ENCODE assay signal across 1 cellular context in the genomic region with DNA sequence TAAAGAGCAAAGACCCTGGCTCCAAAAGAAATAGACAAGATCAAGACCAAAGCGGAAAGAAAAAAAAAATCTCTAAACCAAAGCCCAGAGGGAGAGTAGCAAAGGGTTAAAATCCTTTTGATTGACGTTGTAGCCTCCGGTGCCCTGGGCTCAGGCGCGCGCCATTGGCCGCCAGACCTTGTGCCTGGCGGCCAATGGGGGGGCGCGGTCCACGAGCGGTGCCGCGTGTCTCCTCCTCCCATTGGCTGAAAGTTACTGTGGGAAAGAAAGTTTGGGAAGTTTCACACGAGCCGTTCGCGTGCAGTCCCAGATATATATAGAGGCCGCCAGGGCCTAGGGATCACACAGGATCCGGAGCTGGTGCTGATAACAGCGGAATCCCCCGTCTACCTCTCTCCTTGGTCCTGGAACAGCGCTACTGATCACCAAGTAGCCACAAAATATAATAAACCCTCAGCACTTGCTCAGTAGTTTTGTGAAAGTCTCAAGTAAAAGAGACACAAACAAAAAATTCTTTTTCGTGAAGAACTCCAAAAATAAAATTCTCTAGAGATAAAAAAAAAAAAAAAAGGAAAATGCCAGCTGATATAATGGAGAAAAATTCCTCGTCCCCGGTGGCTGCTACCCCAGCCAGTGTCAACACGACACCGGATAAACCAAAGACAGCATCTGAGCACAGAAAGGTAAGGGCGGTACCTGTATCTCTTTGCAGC.
TF ChIP-seq lines count a peak whose summit lies in the region.

A gene with protein sequence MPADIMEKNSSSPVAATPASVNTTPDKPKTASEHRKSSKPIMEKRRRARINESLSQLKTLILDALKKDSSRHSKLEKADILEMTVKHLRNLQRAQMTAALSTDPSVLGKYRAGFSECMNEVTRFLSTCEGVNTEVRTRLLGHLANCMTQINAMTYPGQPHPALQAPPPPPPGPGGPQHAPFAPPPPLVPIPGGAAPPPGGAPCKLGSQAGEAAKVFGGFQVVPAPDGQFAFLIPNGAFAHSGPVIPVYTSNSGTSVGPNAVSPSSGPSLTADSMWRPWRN (plus strand): TSS at position 343 of the 713 bp plus-strand sequence. CDS start 233 bp downstream, at position 576.

TF ChIP-seq in HepG2, 621 proteins besides CTCF, POLR2A, EP300 and RAD21 (continued from another document and continues in another):
- TF ChIP-seq, protein P1, sequence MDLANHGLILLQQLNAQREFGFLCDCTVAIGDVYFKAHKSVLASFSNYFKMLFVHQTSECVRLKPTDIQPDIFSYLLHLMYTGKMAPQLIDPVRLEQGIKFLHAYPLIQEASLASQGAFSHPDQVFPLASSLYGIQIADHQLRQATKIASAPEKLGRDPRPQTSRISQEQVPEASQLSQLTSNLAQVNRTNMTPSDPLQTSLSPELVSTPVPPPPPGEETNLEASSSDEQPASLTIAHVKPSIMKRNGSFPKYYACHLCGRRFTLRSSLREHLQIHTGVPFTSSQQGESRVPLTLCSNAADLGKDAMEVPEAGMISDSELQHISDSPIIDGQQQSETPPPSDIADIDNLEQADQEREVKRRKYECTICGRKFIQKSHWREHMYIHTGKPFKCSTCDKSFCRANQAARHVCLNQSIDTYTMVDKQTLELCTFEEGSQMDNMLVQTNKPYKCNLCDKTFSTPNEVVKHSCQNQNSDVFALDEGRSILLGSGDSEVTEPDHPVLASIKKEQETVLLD (CRISPR knock-in tag; IDR thresholded peaks at IDR 0.05; ENCODE audit: low read depth): 0 out of 2 replicates have a peak, but pooled peaks have one; percentile 54
- TF ChIP-seq, protein P2, sequence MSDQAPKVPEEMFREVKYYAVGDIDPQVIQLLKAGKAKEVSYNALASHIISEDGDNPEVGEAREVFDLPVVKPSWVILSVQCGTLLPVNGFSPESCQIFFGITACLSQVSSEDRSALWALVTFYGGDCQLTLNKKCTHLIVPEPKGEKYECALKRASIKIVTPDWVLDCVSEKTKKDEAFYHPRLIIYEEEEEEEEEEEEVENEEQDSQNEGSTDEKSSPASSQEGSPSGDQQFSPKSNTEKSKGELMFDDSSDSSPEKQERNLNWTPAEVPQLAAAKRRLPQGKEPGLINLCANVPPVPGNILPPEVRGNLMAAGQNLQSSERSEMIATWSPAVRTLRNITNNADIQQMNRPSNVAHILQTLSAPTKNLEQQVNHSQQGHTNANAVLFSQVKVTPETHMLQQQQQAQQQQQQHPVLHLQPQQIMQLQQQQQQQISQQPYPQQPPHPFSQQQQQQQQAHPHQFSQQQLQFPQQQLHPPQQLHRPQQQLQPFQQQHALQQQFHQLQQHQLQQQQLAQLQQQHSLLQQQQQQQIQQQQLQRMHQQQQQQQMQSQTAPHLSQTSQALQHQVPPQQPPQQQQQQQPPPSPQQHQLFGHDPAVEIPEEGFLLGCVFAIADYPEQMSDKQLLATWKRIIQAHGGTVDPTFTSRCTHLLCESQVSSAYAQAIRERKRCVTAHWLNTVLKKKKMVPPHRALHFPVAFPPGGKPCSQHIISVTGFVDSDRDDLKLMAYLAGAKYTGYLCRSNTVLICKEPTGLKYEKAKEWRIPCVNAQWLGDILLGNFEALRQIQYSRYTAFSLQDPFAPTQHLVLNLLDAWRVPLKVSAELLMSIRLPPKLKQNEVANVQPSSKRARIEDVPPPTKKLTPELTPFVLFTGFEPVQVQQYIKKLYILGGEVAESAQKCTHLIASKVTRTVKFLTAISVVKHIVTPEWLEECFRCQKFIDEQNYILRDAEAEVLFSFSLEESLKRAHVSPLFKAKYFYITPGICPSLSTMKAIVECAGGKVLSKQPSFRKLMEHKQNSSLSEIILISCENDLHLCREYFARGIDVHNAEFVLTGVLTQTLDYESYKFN (CRISPR knock-in tag; conservative IDR thresholded peaks at IDR 0.05): peak; percentile 46; the same call in 1 of the 2 replicates
- TF ChIP-seq GATAD1 (CRISPR knock-in tag; IDR thresholded peaks at IDR 0.05): peak; percentile 64
- TF ChIP-seq ZNF552 (CRISPR knock-in tag; IDR thresholded peaks at IDR 0.05; ENCODE audit: borderline replicate concordance): 0 out of 2 replicates have a peak, but pooled peaks have one; percentile 22
- TF ChIP-seq, protein P3, sequence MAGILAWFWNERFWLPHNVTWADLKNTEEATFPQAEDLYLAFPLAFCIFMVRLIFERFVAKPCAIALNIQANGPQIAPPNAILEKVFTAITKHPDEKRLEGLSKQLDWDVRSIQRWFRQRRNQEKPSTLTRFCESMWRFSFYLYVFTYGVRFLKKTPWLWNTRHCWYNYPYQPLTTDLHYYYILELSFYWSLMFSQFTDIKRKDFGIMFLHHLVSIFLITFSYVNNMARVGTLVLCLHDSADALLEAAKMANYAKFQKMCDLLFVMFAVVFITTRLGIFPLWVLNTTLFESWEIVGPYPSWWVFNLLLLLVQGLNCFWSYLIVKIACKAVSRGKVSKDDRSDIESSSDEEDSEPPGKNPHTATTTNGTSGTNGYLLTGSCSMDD (CRISPR knock-in tag; IDR thresholded peaks at IDR 0.05): no peak
- TF ChIP-seq KDM5B (CRISPR knock-in tag; IDR thresholded peaks at IDR 0.05; ENCODE audit: borderline replicate concordance): peak; percentile 63; the same call in 1 of the 2 replicates
- TF ChIP-seq ZNF616 (CRISPR knock-in tag; IDR thresholded peaks at IDR 0.05; ENCODE audit: low read depth): no peak
- TF ChIP-seq, protein P4, sequence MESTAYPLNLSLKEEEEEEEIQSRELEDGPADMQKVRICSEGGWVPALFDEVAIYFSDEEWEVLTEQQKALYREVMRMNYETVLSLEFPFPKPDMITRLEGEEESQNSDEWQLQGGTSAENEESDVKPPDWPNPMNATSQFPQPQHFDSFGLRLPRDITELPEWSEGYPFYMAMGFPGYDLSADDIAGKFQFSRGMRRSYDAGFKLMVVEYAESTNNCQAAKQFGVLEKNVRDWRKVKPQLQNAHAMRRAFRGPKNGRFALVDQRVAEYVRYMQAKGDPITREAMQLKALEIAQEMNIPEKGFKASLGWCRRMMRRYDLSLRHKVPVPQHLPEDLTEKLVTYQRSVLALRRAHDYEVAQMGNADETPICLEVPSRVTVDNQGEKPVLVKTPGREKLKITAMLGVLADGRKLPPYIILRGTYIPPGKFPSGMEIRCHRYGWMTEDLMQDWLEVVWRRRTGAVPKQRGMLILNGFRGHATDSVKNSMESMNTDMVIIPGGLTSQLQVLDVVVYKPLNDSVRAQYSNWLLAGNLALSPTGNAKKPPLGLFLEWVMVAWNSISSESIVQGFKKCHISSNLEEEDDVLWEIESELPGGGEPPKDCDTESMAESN (CRISPR knock-in tag; conservative IDR thresholded peaks at IDR 0.05): 0 out of 2 replicates have a peak, but pooled peaks have one; percentile 58
- TF ChIP-seq RBFOX2 (IDR thresholded peaks at IDR 0.05; ENCODE audit: low read depth, low read length): peak; percentile 73; the same call in 1 of the 2 replicates
- peak; percentile 61 for TF ChIP-seq ZNF781 (CRISPR knock-in tag; IDR thresholded peaks at IDR 0.05; ENCODE audit: borderline replicate concordance, not compliant biosample characterization)
- TF ChIP-seq, protein P5, sequence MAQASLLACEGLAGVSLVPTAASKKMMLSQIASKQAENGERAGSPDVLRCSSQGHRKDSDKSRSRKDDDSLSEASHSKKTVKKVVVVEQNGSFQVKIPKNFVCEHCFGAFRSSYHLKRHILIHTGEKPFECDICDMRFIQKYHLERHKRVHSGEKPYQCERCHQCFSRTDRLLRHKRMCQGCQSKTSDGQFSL (CRISPR knock-in tag; IDR thresholded peaks at IDR 0.05): peak; percentile 47; the same call in 1 of the 2 replicates
- TF ChIP-seq DR1 (CRISPR knock-in tag; IDR thresholded peaks at IDR 0.05): peak; percentile 81; the same call in 1 of the 2 replicates
- peak; percentile 87 for TF ChIP-seq HIVEP1 (CRISPR knock-in tag; IDR thresholded peaks at IDR 0.05)
- peak; percentile 80 for TF ChIP-seq RFX5 (IDR thresholded peaks at IDR 0.05; ENCODE audit: low read depth, low read length)
- TF ChIP-seq, protein P6, sequence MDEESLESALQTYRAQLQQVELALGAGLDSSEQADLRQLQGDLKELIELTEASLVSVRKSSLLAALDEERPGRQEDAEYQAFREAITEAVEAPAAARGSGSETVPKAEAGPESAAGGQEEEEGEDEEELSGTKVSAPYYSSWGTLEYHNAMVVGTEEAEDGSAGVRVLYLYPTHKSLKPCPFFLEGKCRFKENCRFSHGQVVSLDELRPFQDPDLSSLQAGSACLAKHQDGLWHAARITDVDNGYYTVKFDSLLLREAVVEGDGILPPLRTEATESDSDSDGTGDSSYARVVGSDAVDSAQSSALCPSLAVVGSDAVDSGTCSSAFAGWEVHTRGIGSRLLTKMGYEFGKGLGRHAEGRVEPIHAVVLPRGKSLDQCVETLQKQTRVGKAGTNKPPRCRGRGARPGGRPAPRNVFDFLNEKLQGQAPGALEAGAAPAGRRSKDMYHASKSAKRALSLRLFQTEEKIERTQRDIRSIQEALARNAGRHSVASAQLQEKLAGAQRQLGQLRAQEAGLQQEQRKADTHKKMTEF (CRISPR knock-in tag; IDR thresholded peaks at IDR 0.05): peak; percentile 84
- TF ChIP-seq ZSCAN12 (CRISPR knock-in tag; IDR thresholded peaks at IDR 0.05): peak; percentile 78; the same call in 1 of the 2 replicates
- TF ChIP-seq SNAPC2 (CRISPR knock-in tag; IDR thresholded peaks at IDR 0.05): 0 out of 2 replicates have a peak, but pooled peaks have one; percentile 51
- TF ChIP-seq, protein P7, sequence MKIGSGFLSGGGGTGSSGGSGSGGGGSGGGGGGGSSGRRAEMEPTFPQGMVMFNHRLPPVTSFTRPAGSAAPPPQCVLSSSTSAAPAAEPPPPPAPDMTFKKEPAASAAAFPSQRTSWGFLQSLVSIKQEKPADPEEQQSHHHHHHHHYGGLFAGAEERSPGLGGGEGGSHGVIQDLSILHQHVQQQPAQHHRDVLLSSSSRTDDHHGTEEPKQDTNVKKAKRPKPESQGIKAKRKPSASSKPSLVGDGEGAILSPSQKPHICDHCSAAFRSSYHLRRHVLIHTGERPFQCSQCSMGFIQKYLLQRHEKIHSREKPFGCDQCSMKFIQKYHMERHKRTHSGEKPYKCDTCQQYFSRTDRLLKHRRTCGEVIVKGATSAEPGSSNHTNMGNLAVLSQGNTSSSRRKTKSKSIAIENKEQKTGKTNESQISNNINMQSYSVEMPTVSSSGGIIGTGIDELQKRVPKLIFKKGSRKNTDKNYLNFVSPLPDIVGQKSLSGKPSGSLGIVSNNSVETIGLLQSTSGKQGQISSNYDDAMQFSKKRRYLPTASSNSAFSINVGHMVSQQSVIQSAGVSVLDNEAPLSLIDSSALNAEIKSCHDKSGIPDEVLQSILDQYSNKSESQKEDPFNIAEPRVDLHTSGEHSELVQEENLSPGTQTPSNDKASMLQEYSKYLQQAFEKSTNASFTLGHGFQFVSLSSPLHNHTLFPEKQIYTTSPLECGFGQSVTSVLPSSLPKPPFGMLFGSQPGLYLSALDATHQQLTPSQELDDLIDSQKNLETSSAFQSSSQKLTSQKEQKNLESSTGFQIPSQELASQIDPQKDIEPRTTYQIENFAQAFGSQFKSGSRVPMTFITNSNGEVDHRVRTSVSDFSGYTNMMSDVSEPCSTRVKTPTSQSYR (CRISPR knock-in tag; IDR thresholded peaks at IDR 0.05; ENCODE audit: borderline replicate concordance): peak; percentile 30; the same call in 1 of the 2 replicates
- 0 out of 2 replicates have a peak, but pooled peaks have one; percentile 45 for TF ChIP-seq MYNN (CRISPR knock-in tag; IDR thresholded peaks at IDR 0.05; ENCODE audit: low read depth)
- TF ChIP-seq BHLHE40 (IDR thresholded peaks at IDR 0.05; ENCODE audit: low read length): peak; percentile 90
- peak; percentile 1 for TF ChIP-seq ASH2L (IDR thresholded peaks at IDR 0.05; ENCODE audit: insufficient read length, low read depth, low read length)
- TF ChIP-seq, protein P8, sequence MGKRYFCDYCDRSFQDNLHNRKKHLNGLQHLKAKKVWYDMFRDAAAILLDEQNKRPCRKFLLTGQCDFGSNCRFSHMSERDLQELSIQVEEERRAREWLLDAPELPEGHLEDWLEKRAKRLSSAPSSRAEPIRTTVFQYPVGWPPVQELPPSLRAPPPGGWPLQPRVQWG (CRISPR knock-in tag; IDR thresholded peaks at IDR 0.05; ENCODE audit: borderline replicate concordance, low read depth): no peak
- TF ChIP-seq, protein P9, sequence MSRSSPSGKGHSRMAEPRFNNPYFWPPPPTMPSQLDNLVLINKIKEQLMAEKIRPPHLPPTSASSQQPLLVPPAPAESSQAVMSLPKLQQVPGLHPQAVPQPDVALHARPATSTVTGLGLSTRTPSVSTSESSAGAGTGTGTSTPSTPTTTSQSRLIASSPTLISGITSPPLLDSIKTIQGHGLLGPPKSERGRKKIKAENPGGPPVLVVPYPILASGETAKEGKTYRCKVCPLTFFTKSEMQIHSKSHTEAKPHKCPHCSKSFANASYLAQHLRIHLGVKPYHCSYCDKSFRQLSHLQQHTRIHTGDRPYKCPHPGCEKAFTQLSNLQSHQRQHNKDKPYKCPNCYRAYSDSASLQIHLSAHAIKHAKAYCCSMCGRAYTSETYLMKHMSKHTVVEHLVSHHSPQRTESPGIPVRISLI (CRISPR knock-in tag; IDR thresholded peaks at IDR 0.05; ENCODE audit: borderline replicate concordance): peak; percentile 87
- TF ChIP-seq, protein P10, sequence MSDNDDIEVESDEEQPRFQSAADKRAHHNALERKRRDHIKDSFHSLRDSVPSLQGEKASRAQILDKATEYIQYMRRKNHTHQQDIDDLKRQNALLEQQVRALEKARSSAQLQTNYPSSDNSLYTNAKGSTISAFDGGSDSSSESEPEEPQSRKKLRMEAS (IDR thresholded peaks at IDR 0.05): peak; percentile 94
- TF ChIP-seq, protein P11, sequence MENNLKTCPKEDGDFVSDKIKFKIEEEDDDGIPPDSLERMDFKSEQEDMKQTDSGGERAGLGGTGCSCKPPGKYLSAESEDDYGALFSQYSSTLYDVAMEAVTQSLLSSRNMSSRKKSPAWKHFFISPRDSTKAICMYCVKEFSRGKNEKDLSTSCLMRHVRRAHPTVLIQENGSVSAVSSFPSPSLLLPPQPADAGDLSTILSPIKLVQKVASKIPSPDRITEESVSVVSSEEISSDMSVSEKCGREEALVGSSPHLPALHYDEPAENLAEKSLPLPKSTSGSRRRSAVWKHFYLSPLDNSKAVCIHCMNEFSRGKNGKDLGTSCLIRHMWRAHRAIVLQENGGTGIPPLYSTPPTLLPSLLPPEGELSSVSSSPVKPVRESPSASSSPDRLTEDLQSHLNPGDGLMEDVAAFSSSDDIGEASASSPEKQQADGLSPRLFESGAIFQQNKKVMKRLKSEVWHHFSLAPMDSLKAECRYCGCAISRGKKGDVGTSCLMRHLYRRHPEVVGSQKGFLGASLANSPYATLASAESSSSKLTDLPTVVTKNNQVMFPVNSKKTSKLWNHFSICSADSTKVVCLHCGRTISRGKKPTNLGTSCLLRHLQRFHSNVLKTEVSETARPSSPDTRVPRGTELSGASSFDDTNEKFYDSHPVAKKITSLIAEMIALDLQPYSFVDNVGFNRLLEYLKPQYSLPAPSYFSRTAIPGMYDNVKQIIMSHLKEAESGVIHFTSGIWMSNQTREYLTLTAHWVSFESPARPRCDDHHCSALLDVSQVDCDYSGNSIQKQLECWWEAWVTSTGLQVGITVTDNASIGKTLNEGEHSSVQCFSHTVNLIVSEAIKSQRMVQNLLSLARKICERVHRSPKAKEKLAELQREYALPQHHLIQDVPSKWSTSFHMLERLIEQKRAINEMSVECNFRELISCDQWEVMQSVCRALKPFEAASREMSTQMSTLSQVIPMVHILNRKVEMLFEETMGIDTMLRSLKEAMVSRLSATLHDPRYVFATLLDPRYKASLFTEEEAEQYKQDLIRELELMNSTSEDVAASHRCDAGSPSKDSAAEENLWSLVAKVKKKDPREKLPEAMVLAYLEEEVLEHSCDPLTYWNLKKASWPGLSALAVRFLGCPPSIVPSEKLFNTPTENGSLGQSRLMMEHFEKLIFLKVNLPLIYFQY (CRISPR knock-in tag; IDR thresholded peaks at IDR 0.05; ENCODE audit: borderline replicate concordance): peak; percentile 35; the same call in 1 of the 2 replicates
- TF ChIP-seq ATF1 (CRISPR knock-in tag; IDR thresholded peaks at IDR 0.05): peak; percentile 30; the same call in 1 of the 2 replicates
- peak; percentile 52; the same call in 1 of the 2 replicates for TF ChIP-seq TBX3 (IDR thresholded peaks at IDR 0.05; ENCODE audit: borderline replicate concordance)
- peak; percentile 53; the same call in 1 of the 2 replicates for TF ChIP-seq BCL6 (CRISPR knock-in tag; IDR thresholded peaks at IDR 0.05)
- TF ChIP-seq SOX13 (IDR thresholded peaks at IDR 0.05): no peak
- TF ChIP-seq SOX13 (CRISPR knock-in tag; conservative IDR thresholded peaks at IDR 0.05 in 1 of 2, IDR thresholded peaks at IDR 0.05 in 1 of 2): peak in 1 of 2 experiments; percentile 44; a peak in 1 of 4 replicates
- peak; percentile 63; the same call in 1 of the 2 replicates for TF ChIP-seq NFIC (IDR thresholded peaks at IDR 0.05; ENCODE audit: low read length)
